ENCODE assay signal across 30 cellular contexts in genomic region chr9:18877984-18878383, GRCh38.
"Had no signal": no experiment of that assay in that cellular context is flagged by ENCODE, and none has a peak within 500 bp of the region (broad histone marks: within the 10 kb centered on the region; RNA-seq: fewer than 3 reads in every experiment).

No MANE protein-coding gene starts in this region.

- ATAC-seq: activated naive CD4-positive, alpha-beta T cell treated with anti-CD3 and anti-CD28 coated beads, Interleukin-2, amount 50 U/mL, for 72 hours; activated naive CD8-positive, alpha-beta T cell treated with anti-CD3 and anti-CD28 coated beads, Interleukin-2, amount 50 U/mL, for 24 hours; activated T-cell treated with anti-CD3 and anti-CD28 coated beads, Interleukin-2, amount 50 U/mL, for 4 hours; activated T-cell treated with anti-CD3 and anti-CD28 coated beads, Interleukin-2, amount 50 U/mL, for 72 hours; activated T-helper 17 cell treated with anti-CD3 and anti-CD28 coated beads, Interleukin-2, amount 50 U/mL, for 72 hours; body of pancreas had no signal

- DNase-seq: activated effector memory CD4-positive, alpha-beta T cell treated with Interleukin-2 at 50 U/mL for 16 hours; activated gamma-delta T cell; activated gamma-delta T cell treated with Interleukin-2 at 50 U/mL for 16 hours; activated naive CD4-positive, alpha-beta T cell; activated naive CD4-positive, alpha-beta T cell treated with anti-CD3 and anti-CD28 coated beads for 36 hours; activated naive CD4-positive, alpha-beta T cell treated with anti-CD3 and anti-CD28 coated beads, Interleukin-2, amount 10 ng/mL, durations not matched to agents 7 days and 5 days; activated naive CD4-positive, alpha-beta T cell treated with anti-CD3 and anti-CD28 coated beads, Interleukin-2, amount 50 U/mL, for 16 hours; activated naive CD4-positive, alpha-beta T cell treated with Interleukin-2 at 50 U/mL for 16 hours; activated naive CD8-positive, alpha-beta T cell treated with anti-CD3 and anti-CD28 coated beads for 36 hours; activated naive CD8-positive, alpha-beta T cell treated with anti-CD3 and anti-CD28 coated beads, Interleukin-2, amount 10 ng/mL, durations not matched to agents 7 days and 5 days; activated naive CD8-positive, alpha-beta T cell treated with anti-CD3 and anti-CD28 coated beads, Interleukin-2, amount 50 U/mL, for 24 hours; activated T-cell treated with anti-CD3 and anti-CD28 coated beads, Interleukin-2, amount 50 U/mL, for 1 hour; activated T-cell treated with anti-CD3 and anti-CD28 coated beads, Interleukin-2, amount 50 U/mL, for 24 hours; activated T-cell treated with anti-CD3 and anti-CD28 coated beads, Interleukin-2, amount 50 U/mL, for 4 hours; activated T-cell treated with anti-CD3 and anti-CD28 coated beads, Interleukin-2, amount 50 U/mL, for 72 hours; adrenal gland; amniotic stem cell; amygdala; anterior cingulate cortex; aorta; body of pancreas; brain microvascular endothelial cell; caudate nucleus; central memory CD4-positive, alpha-beta T cell; cerebellar nuclear complex had no signal

- H3K4me3 ChIP-seq: adrenal gland, ascending aorta, body of pancreas, breast epithelium, cardiac muscle cell had no signal

- H3K9me3 ChIP-seq: ascending aorta, body of pancreas had no signal

- H3K36me3 ChIP-seq: adrenal gland, ascending aorta, brain microvascular endothelial cell, breast epithelium, cardiac muscle cell had no signal

- H3K27me3 ChIP-seq: adrenal gland, ascending aorta, body of pancreas, brain microvascular endothelial cell, breast epithelium, cardiac muscle cell had no signal

- H3K4me1 ChIP-seq: adrenal gland, ascending aorta, body of pancreas, breast epithelium had no signal

- H3K27ac ChIP-seq: adrenal gland, ascending aorta, body of pancreas, brain microvascular endothelial cell, breast epithelium, cardiac muscle cell had no signal
